Comparison of ENCODE assay signal across 8 cellular contexts in the genomic region with DNA sequence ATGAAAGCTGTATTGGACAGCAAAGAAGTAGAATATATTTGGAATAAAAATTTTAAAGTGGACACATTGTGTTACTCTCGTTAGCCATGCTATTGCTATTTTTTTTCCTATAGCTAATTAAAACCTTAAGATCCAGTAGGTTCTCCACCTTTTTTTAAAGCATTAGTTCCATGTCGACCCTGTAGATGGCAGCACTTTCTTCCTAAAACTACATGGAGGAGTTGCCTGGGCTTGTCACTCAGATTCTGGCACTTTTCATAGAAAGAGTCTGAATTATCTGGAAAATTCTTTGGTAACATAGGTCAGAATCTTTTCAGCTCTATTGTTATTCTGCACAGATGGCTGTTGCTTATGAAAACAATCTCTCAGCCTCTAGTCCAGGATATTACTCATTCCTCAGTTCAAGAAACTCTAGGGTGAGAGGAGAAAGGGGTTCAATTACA. TPM values are rescaled to one million over a fixed set of nuclear protein-coding genes. Genes with fewer than 3 reads are reported as not detected.
DNase-seq lines count a peak whose midpoint lies in the region; ATAC-seq, FAIRE-seq and TF ChIP-seq lines count a peak whose summit lies in the region.

No MANE protein-coding gene starts in this region.

- no peak overlapping the region for H3K23ac ChIP-seq in mesenchymal stem cell (ENCODE audit: low read length in 2 of 2)

- H2AFZ ChIP-seq in mesenchymal stem cell (ENCODE audit: low read depth, low read length): no peak overlapping the region

- H2BK12ac ChIP-seq in mesenchymal stem cell (ENCODE audit: low read length in 2 of 2): no peak overlapping the region

- TF ChIP-seq CTCF in GM12873 (IDR thresholded peaks at IDR 0.05; ENCODE audit: insufficient read depth, low read depth, low read length, missing control alignments) (peak; percentile 62), endodermal cell (conservative IDR thresholded peaks at IDR 0.05) (peak; percentile 85)

- H2AK5ac ChIP-seq in mesenchymal stem cell (ENCODE audit: low read length, severe bottlenecking): no peak overlapping the region

- no peak overlapping the region for H3K4ac ChIP-seq in mesenchymal stem cell (ENCODE audit: low read depth in 1 of 2, low read length in 2 of 2)

- H3K4me3 Mint-ChIP-seq in endodermal cell: no peak overlapping the region

- no peak overlapping the region for H2BK120ac ChIP-seq in mesenchymal stem cell (ENCODE audit: low read depth, low read length)

- no peak overlapping the region for H3K14ac ChIP-seq in mesenchymal stem cell (ENCODE audit: low read length in 2 of 2)

- H3K27ac ChIP-seq in endodermal cell (ENCODE audit: low read depth, low read length) (no peak overlapping the region), mesenchymal stem cell (ENCODE audit: low read length, poor library complexity, severe bottlenecking) (peak overlapping the region; percentile 55)

- no peak overlapping the region for H2BK5ac ChIP-seq in mesenchymal stem cell (ENCODE audit: low read depth, low read length, poor library complexity, severe bottlenecking)

- no peaks in the 10 kb centered on the region for H3K9me3 Mint-ChIP-seq in endodermal cell

- H3K79me1 ChIP-seq in mesenchymal stem cell (replicated peaks; ENCODE audit: low read length, poor library complexity, severe bottlenecking): no peaks in the 10 kb centered on the region

- no peaks in the 10 kb centered on the region for H3K4me1 ChIP-seq in endodermal cell (ENCODE audit: control insufficient read depth, insufficient read depth, low read length)
- H3K4me1 ChIP-seq in mesenchymal stem cell (ENCODE audit: control insufficient read depth, insufficient read depth, low read depth, low read length): peaks cover 4% of the 10 kb centered on the region

- FAIRE-seq in urothelium cell line (lab: Jason Lieb, UNC): no peak

- H3K9ac ChIP-seq in endodermal cell (ENCODE audit: extremely low read depth, low read length, poor library complexity, severe bottlenecking) (no peak overlapping the region), mesenchymal stem cell (ENCODE audit: low read length) (peak overlapping the region; percentile 72)

- H3K27me3 ChIP-seq in endodermal cell (ENCODE audit: control insufficient read depth, insufficient read depth, low read length, poor library complexity, severe bottlenecking): no peaks in the 10 kb centered on the region
- peaks cover 0 to 7% of the 10 kb centered on the region in 2 experiments for H3K27me3 ChIP-seq in mesenchymal stem cell (ENCODE audit: control insufficient read depth in 1 of 2, insufficient read depth in 1 of 2, low read length in 2 of 2)

- 0 to 3% methylated on average over 2 of the region's 2 CpGs for WGBS in endodermal cell (ENCODE audit: insufficient coverage in 1 of 2, insufficient read length in 1 of 2), 2 experiments
- 0% methylated on average over 2 of the region's 2 CpGs for WGBS in mesenchymal stem cell

- no peak overlapping the region for H3K27ac Mint-ChIP-seq in endodermal cell

- H3K36me3 ChIP-seq in endodermal cell (ENCODE audit: control insufficient read depth, insufficient read depth, low read length) (no peaks in the 10 kb centered on the region), mesenchymal stem cell (ENCODE audit: control insufficient read depth in 1 of 2, insufficient read depth in 2 of 2, low read depth in 1 of 2, low read length in 2 of 2) (no peaks in the 10 kb centered on the region)

- peaks cover 15% of the 10 kb centered on the region for H3K4me1 Mint-ChIP-seq in endodermal cell

- no peak overlapping the region for H3K4me2 ChIP-seq in mesenchymal stem cell (ENCODE audit: low read length, poor library complexity, severe bottlenecking)

- no peaks in the 10 kb centered on the region for H3K9me3 ChIP-seq in endodermal cell (ENCODE audit: control insufficient read depth, low read length)
- H3K9me3 ChIP-seq in mesenchymal stem cell (ENCODE audit: control insufficient read depth, low read length): no peaks in the 10 kb centered on the region

- DNase-seq in ACHN (peak; percentile 75), NCI-H1092 (lab: John Stamatoyannopoulos, UW) (peak; percentile 43), T follicular helper cell (ENCODE audit: low read depth) (peak; percentile 9), endodermal cell (peak; percentile 79), mesenchymal stem cell (peak; percentile 71), urothelium cell line (ENCODE audit: low spot score) (peak; percentile 63)

- H2BK15ac ChIP-seq in mesenchymal stem cell (ENCODE audit: low read depth, poor library complexity, severe bottlenecking): no peak overlapping the region

- no peak overlapping the region for H4K91ac ChIP-seq in mesenchymal stem cell (ENCODE audit: low read length)

- H3K4me3 ChIP-seq in endodermal cell (ENCODE audit: low read length) (no peak overlapping the region), mesenchymal stem cell (ENCODE audit: insufficient read depth in 1 of 2, low read depth in 1 of 2, low read length in 2 of 2) (no peak overlapping the region)

- no peak overlapping the region for H3K18ac ChIP-seq in mesenchymal stem cell (ENCODE audit: low read depth in 1 of 2, low read length in 2 of 2)

- H3K36me3 Mint-ChIP-seq in endodermal cell (ENCODE audit: low read depth): no peaks in the 10 kb centered on the region

- ATAC-seq in HG02759 (IDR thresholded peaks at IDR 0.05; ENCODE audit: unreplicated experiment): peak; percentile 60

- in situ Hi-C loops in ACHN (cut with HindIII; ENCODE audit: low pct_ligation_motif_present, low pct_unique_long_range_greater_than_20kb, low sequenced_read_pairs): no loop called here

- no peak overlapping the region for H4K8ac ChIP-seq in mesenchymal stem cell (ENCODE audit: low read length)

- H3K27me3 Mint-ChIP-seq in endodermal cell (ENCODE audit: insufficient read depth): no peaks in the 10 kb centered on the region

RNA-seq across cellular contexts. Expression of a gene that starts 42.0 kb away (rescaled TPM):
- not detected for total RNA-seq in endodermal cell
- polyA plus RNA-seq in endodermal cell (2013, experiment 1 of 2): not detected
- polyA plus RNA-seq in endodermal cell (2013, experiment 2 of 2): not detected
- not detected for polyA plus RNA-seq in mesenchymal stem cell (2013, experiment 1 of 2)
- not detected for polyA plus RNA-seq in mesenchymal stem cell (2013, experiment 2 of 2)

Comparison
In these comparisons a context has a peak if more than half of its experiments do, and no peak if none do; other contexts are left out.
1. DNase-seq: peak in every context shown above with its lines; median percentile 79 in endodermal cell; 75 in ACHN; 71 in mesenchymal stem cell; 63 in urothelium cell line; 43 in NCI-H1092; 9 in T follicular helper cell.